In the genomic region with DNA sequence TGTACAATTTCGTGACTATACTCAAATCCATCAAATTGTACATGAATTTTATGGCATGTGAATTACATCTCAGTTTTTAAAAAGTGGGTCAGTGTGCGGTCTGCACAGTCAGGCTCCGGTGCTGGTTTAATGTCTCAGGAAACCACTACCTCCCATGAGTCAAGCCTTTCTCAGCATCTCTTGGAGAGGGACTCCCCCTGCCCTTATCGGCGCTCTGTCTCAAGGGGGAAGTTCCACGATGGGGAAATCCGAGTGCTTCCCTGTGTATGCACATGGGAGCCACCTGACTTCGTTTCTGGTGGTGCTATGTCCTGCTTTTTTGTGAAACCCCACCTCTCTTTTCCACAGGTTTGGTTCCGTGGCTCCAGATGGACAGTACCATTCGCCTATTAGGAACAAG, we compare ENCODE assay signal across 8 cellular contexts.
DNase-seq lines count a peak whose midpoint lies in the region; ATAC-seq and TF ChIP-seq lines count a peak whose summit lies in the region.

No MANE protein-coding gene starts in this region.

- peaks cover 33% of the 10 kb centered on the region for H3K4me1 Mint-ChIP-seq in GM23338

- H3K27ac Mint-ChIP-seq in GM23338, result no peak overlapping the region

- H3K36me3 Mint-ChIP-seq in GM23338 (ENCODE audit: low read depth), result peaks cover 34% of the 10 kb centered on the region

- no peak overlapping the region for H3K4me2 ChIP-seq in GM23338

- 0 out of 2 replicates have a peak, but pooled peaks cover 6% of the 10 kb centered on the region for H3K9me2 ChIP-seq in GM23338 (ENCODE audit: insufficient read depth)

- no peaks in the 10 kb centered on the region for H3K79me2 ChIP-seq in GM23338 (replicated peaks; ENCODE audit: insufficient read depth)

- TF ChIP-seq CTCF in GM23338 (conservative IDR thresholded peaks at IDR 0.05; ENCODE audit: low read depth in 2 of 2), result no peak

- H4K20me1 ChIP-seq in GM23338 (replicated peaks; ENCODE audit: insufficient read depth), result no peaks in the 10 kb centered on the region

- no peak overlapping the region for H3K4me3 Mint-ChIP-seq in GM23338

- H2AFZ ChIP-seq in GM23338, result no peak overlapping the region

- ATAC-seq in GM18511 (IDR thresholded peaks at IDR 0.05; ENCODE audit: unreplicated experiment), result peak; percentile 72
- peak; percentile 79 for ATAC-seq in HG03432 (IDR thresholded peaks at IDR 0.05; ENCODE audit: unreplicated experiment)
- ATAC-seq in GM23338, result no peak

- H3K36me3 ChIP-seq in GM23338 (ENCODE audit: insufficient read depth), result no peaks in the 10 kb centered on the region

- no peak overlapping the region for H3K4me3 ChIP-seq in GM23338

- no peaks in the 10 kb centered on the region for H3F3A ChIP-seq in GM23338 (replicated peaks; ENCODE audit: low read depth)

- no peaks in the 10 kb centered on the region for H3K27me3 ChIP-seq in GM23338 (ENCODE audit: insufficient read depth)

- DNase-seq in activated T-cell treated with anti-CD3 and anti-CD28 coated beads for 1 hour (ENCODE audit: low read depth), result peak; percentile 5
- DNase-seq in stimulated activated CD4-positive, alpha-beta T cell treated with anti-CD3 and anti-CD28 coated beads, Interleukin-2, amount 100 ng/mL, for 48 hours, result peak; percentile 47 to 51
- DNase-seq in GM23338 (ENCODE audit: low spot score), result no peak
- DNase-seq in NCI-H2081 (lab: John Stamatoyannopoulos, UW), result no peak
- no peak for DNase-seq in NK-92 (lab: John Stamatoyannopoulos, UW; ENCODE audit: unreplicated experiment)
- DNase-seq in globus pallidus (ENCODE audit: low spot score), result no peak

- H3K4me1 ChIP-seq in GM23338 (ENCODE audit: insufficient read depth), result peaks cover 29% of the 10 kb centered on the region

- H3K27ac ChIP-seq in GM23338 (ENCODE audit: low read depth), result no peak overlapping the region

- H3K27me3 Mint-ChIP-seq in GM23338 (ENCODE audit: insufficient read depth, low read depth, poor library complexity), result peaks cover 4% of the 10 kb centered on the region

- peaks cover 18% of the 10 kb centered on the region for H3K9me3 Mint-ChIP-seq in GM23338

TF ChIP-seq in GM23338, 12 proteins besides CTCF, POLR2A, EP300 and RAD21:
- no peak for TF ChIP-seq ZNF114 (CRISPR knock-in tag; IDR thresholded peaks at IDR 0.05)
- no peak for TF ChIP-seq CREB1 (CRISPR knock-in tag; IDR thresholded peaks at IDR 0.05; ENCODE audit: low read depth)
- TF ChIP-seq, protein P1, sequence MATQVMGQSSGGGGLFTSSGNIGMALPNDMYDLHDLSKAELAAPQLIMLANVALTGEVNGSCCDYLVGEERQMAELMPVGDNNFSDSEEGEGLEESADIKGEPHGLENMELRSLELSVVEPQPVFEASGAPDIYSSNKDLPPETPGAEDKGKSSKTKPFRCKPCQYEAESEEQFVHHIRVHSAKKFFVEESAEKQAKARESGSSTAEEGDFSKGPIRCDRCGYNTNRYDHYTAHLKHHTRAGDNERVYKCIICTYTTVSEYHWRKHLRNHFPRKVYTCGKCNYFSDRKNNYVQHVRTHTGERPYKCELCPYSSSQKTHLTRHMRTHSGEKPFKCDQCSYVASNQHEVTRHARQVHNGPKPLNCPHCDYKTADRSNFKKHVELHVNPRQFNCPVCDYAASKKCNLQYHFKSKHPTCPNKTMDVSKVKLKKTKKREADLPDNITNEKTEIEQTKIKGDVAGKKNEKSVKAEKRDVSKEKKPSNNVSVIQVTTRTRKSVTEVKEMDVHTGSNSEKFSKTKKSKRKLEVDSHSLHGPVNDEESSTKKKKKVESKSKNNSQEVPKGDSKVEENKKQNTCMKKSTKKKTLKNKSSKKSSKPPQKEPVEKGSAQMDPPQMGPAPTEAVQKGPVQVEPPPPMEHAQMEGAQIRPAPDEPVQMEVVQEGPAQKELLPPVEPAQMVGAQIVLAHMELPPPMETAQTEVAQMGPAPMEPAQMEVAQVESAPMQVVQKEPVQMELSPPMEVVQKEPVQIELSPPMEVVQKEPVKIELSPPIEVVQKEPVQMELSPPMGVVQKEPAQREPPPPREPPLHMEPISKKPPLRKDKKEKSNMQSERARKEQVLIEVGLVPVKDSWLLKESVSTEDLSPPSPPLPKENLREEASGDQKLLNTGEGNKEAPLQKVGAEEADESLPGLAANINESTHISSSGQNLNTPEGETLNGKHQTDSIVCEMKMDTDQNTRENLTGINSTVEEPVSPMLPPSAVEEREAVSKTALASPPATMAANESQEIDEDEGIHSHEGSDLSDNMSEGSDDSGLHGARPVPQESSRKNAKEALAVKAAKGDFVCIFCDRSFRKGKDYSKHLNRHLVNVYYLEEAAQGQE (IDR thresholded peaks at IDR 0.05; ENCODE audit: unreplicated experiment), result no peak
- TF ChIP-seq EZH2phosphoT487 (IDR thresholded peaks at IDR 0.05; ENCODE audit: unreplicated experiment), result no peak
- no peak for TF ChIP-seq EZH2 (IDR thresholded peaks at IDR 0.05; ENCODE audit: low read depth, unreplicated experiment)
- TF ChIP-seq NANOG (IDR thresholded peaks at IDR 0.05; ENCODE audit: borderline replicate concordance), result no peak
- TF ChIP-seq STAT1 (IDR thresholded peaks at IDR 0.05; ENCODE audit: unreplicated experiment), result no peak
- TF ChIP-seq POLR2AphosphoS5 (IDR thresholded peaks at IDR 0.05; ENCODE audit: low read depth), result no peak
- TF ChIP-seq, protein P2, sequence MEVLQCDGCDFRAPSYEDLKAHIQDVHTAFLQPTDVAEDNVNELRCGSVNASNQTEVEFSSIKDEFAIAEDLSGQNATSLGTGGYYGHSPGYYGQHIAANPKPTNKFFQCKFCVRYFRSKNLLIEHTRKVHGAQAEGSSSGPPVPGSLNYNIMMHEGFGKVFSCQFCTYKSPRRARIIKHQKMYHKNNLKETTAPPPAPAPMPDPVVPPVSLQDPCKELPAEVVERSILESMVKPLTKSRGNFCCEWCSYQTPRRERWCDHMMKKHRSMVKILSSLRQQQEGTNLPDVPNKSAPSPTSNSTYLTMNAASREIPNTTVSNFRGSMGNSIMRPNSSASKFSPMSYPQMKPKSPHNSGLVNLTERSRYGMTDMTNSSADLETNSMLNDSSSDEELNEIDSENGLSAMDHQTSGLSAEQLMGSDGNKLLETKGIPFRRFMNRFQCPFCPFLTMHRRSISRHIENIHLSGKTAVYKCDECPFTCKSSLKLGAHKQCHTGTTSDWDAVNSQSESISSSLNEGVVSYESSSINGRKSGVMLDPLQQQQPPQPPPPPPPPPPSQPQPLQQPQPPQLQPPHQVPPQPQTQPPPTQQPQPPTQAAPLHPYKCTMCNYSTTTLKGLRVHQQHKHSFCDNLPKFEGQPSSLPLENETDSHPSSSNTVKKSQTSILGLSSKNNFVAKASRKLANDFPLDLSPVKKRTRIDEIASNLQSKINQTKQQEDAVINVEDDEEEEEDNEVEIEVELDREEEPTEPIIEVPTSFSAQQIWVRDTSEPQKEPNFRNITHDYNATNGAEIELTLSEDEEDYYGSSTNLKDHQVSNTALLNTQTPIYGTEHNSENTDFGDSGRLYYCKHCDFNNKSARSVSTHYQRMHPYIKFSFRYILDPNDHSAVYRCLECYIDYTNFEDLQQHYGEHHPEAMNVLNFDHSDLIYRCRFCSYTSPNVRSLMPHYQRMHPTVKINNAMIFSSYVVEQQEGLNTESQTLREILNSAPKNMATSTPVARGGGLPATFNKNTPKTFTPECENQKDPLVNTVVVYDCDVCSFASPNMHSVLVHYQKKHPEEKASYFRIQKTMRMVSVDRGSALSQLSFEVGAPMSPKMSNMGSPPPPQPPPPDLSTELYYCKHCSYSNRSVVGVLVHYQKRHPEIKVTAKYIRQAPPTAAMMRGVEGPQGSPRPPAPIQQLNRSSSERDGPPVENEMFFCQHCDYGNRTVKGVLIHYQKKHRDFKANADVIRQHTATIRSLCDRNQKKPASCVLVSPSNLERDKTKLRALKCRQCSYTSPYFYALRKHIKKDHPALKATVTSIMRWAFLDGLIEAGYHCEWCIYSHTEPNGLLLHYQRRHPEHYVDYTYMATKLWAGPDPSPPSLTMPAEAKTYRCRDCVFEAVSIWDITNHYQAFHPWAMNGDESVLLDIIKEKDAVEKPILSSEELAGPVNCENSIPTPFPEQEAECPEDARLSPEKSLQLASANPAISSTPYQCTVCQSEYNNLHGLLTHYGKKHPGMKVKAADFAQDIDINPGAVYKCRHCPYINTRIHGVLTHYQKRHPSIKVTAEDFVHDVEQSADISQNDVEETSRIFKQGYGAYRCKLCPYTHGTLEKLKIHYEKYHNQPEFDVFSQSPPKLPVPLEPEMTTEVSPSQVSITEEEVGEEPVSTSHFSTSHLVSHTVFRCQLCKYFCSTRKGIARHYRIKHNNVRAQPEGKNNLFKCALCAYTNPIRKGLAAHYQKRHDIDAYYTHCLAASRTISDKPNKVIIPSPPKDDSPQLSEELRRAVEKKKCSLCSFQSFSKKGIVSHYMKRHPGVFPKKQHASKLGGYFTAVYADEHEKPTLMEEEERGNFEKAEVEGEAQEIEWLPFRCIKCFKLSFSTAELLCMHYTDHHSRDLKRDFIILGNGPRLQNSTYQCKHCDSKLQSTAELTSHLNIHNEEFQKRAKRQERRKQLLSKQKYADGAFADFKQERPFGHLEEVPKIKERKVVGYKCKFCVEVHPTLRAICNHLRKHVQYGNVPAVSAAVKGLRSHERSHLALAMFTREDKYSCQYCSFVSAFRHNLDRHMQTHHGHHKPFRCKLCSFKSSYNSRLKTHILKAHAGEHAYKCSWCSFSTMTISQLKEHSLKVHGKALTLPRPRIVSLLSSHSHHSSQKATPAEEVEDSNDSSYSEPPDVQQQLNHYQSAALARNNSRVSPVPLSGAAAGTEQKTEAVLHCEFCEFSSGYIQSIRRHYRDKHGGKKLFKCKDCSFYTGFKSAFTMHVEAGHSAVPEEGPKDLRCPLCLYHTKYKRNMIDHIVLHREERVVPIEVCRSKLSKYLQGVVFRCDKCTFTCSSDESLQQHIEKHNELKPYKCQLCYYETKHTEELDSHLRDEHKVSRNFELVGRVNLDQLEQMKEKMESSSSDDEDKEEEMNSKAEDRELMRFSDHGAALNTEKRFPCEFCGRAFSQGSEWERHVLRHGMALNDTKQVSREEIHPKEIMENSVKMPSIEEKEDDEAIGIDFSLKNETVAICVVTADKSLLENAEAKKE (CRISPR knock-in tag; IDR thresholded peaks at IDR 0.05), result no peak
- no peak for TF ChIP-seq JUNB (IDR thresholded peaks at IDR 0.05; ENCODE audit: unreplicated experiment)
- TF ChIP-seq ZNF331 (CRISPR knock-in tag; IDR thresholded peaks at IDR 0.05; ENCODE audit: low read depth), result no peak

Comparison
In these comparisons a context has a peak if more than half of its experiments do, and no peak if none do; other contexts are left out.
1. DNase-seq: peak in activated T-cell treated with anti-CD3 and anti-CD28 coated beads for 1 hour (single experiment) and stimulated activated CD4-positive, alpha-beta T cell treated with anti-CD3 and anti-CD28 coated beads, Interleukin-2, amount 100 ng/mL, for 48 hours (2 of 2); none in GM23338 (single experiment), NCI-H2081 (0 of 2), NK-92 (single experiment) and globus pallidus (single experiment).